8 cellular contexts compared by ENCODE assay signal in the genomic region with DNA sequence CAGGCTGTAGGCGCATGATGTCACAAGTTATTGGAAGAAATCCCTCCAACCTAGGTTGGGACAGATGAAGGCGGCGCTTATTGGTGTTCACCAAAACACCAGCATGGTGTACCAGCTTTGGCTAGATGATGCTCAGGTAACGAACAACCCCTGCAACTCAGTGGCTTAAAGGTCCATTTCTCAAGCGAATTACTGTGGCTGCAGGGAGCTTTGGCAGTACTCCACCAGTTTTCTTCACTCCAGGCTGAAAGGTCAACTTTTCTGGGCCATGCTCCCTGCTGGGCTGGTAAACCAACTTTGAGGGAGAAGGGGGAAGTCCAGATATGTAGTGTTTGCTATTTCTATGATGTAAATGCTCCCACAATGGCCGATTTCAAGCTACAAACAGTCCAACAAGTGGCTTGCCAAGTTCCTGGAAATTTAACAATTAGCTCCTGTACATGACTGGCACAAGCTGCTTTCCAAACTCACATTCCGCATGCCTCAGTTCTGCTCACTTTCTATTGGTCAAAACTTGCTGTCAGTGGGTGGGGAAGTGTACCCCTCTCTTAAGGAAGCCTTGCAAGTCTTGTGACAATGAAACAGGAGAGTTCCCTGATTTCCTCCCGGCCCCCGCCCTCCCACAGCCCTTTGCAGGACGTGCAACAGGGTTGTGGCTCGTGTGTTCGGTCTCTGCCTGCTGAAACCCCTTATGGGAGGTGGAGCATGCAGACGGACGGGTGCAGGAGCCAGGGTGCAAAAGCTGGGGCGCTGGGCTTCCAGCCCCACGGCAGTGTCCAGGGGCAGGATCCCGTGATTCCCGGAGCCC. TPM values are rescaled to one million over a fixed set of nuclear protein-coding genes. Genes with fewer than 3 reads are reported as not detected.
DNase-seq lines count a peak whose midpoint lies in the region; ATAC-seq and TF ChIP-seq lines count a peak whose summit lies in the region.

No MANE protein-coding gene starts in this region.

- H3K4me2 ChIP-seq in parathyroid adenoma (ENCODE audit: low read length): peak overlapping the region; percentile 84

- 25 to 37% (median 31%) methylated on average over 14 to 18 of the region's 18 CpGs for WGBS in heart left ventricle, 4 donors

- peak overlapping the region; percentile 74 to 94 (median 89) for H3K27ac Mint-ChIP-seq in CD14-positive monocyte
- peak overlapping the region; percentile 77 for H3K27ac Mint-ChIP-seq in HFFc6
- H3K27ac Mint-ChIP-seq in activated T-helper 2 cell treated with anti-CD3 and anti-CD28 coated beads, Interferon-gamma antibody, Interleukin-2, Interleukin-4, amounts not matched to agents 10 μg/mL and 5 μg/mL and 100 μg/mL, durations not matched to agents 14 hours and 24 hours and 36 hours: peak overlapping the region; percentile 15

- H3K27me3 ChIP-seq in heart left ventricle (no peaks in the 10 kb centered on the region), parathyroid adenoma (ENCODE audit: control insufficient read depth, insufficient read depth, low read length) (no peaks in the 10 kb centered on the region)

- H3K27me3 Mint-ChIP-seq in CD14-positive monocyte (ENCODE audit: low read depth in 3 of 3) (peaks cover 0 to 1% (median 0%) of the 10 kb centered on the region in 3 donors), HFFc6 (ENCODE audit: insufficient read depth) (peaks cover 10% of the 10 kb centered on the region)
- peaks cover 15% of the 10 kb centered on the region for H3K27me3 Mint-ChIP-seq in activated T-helper 2 cell treated with anti-CD3 and anti-CD28 coated beads, Interferon-gamma antibody, Interleukin-2, Interleukin-4, amounts not matched to agents 10 μg/mL and 5 μg/mL and 100 μg/mL, durations not matched to agents 14 hours and 24 hours and 36 hours (ENCODE audit: low read depth)

- H3K27ac ChIP-seq in heart left ventricle: peak overlapping the region; percentile 81 to 95 (median 88)
- peak overlapping the region; percentile 91 for H3K27ac ChIP-seq in parathyroid adenoma

- no peak for TF ChIP-seq CTCF in CD14-positive monocyte (IDR thresholded peaks at IDR 0.05)
- TF ChIP-seq CTCF in HFFc6 (IDR thresholded peaks at IDR 0.05): no peak
- no peak for TF ChIP-seq CTCF in heart left ventricle (IDR thresholded peaks at IDR 0.05)
- TF ChIP-seq CTCF in parathyroid adenoma (IDR thresholded peaks at IDR 0.05): no peak

- H3K9me3 Mint-ChIP-seq in CD14-positive monocyte (no peaks in the 10 kb centered on the region), HFFc6 (no peaks in the 10 kb centered on the region)
- H3K9me3 Mint-ChIP-seq in activated T-helper 2 cell treated with anti-CD3 and anti-CD28 coated beads, Interferon-gamma antibody, Interleukin-2, Interleukin-4, amounts not matched to agents 10 μg/mL and 5 μg/mL and 100 μg/mL, durations not matched to agents 14 hours and 24 hours and 36 hours: no peaks in the 10 kb centered on the region

- no peak for TF ChIP-seq POLR2A in heart left ventricle (IDR thresholded peaks at IDR 0.05)

- intact Hi-C loops in CD14-positive monocyte (cut with micrococcal nuclease) (no loop called here), heart left ventricle (cut with DNase I) (loop anchor here in 4 of 10 donors (5.0 kb wide), 1 partner anchor 405 kb away; a partner anchor contains a TSS)
- intact Hi-C loops in activated T-helper 2 cell treated with anti-CD3 and anti-CD28 coated beads, Interferon-gamma antibody, Interleukin-2, Interleukin-4, amounts not matched to agents 10 μg/mL and 5 μg/mL and 100 μg/mL, durations not matched to agents 14 hours and 24 hours and 36 hours (cut with micrococcal nuclease): no loop called here

- H3K4me1 Mint-ChIP-seq in CD14-positive monocyte (peaks cover 23% of the 10 kb centered on the region), HFFc6 (ENCODE audit: low read depth) (peaks cover 10% of the 10 kb centered on the region)
- peaks cover 13% of the 10 kb centered on the region for H3K4me1 Mint-ChIP-seq in activated T-helper 2 cell treated with anti-CD3 and anti-CD28 coated beads, Interferon-gamma antibody, Interleukin-2, Interleukin-4, amounts not matched to agents 10 μg/mL and 5 μg/mL and 100 μg/mL, durations not matched to agents 14 hours and 24 hours and 36 hours (ENCODE audit: low read depth)

- ATAC-seq in heart left ventricle: peak; percentile 39 to 47 (median 44)
- ATAC-seq in GM18861 (IDR thresholded peaks at IDR 0.05; ENCODE audit: unreplicated experiment): no peak
- no peak for ATAC-seq in GM21786 (IDR thresholded peaks at IDR 0.05; ENCODE audit: unreplicated experiment)
- no peak for ATAC-seq in HG03439 (IDR thresholded peaks at IDR 0.05; ENCODE audit: unreplicated experiment)

- H3K36me3 ChIP-seq in heart left ventricle: peaks cover 0 to 7% (median 0%) of the 10 kb centered on the region in 9 donors
- H3K36me3 ChIP-seq in parathyroid adenoma (ENCODE audit: control insufficient read depth, insufficient read depth, low read length): no peaks in the 10 kb centered on the region

- H3K9me3 ChIP-seq in heart left ventricle (no peaks in the 10 kb centered on the region), parathyroid adenoma (ENCODE audit: control insufficient read depth, low read length) (no peaks in the 10 kb centered on the region)

- DNase-seq in CD14-positive monocyte (ENCODE audit: low spot score): no peak
- no peak for DNase-seq in HFFc6
- DNase-seq in activated T-helper 2 cell treated with anti-CD3 and anti-CD28 coated beads, Interferon-gamma antibody, Interleukin-2, Interleukin-4, amounts not matched to agents 10 μg/mL and 5 μg/mL and 100 μg/mL, durations not matched to agents 14 hours and 24 hours and 36 hours (ENCODE audit: low spot score): no peak
- DNase-seq in heart left ventricle: peak in 4 of 5 donors; percentile 28 to 45 (median 30)

- H3K79me2 ChIP-seq in parathyroid adenoma: peaks cover 23% of the 10 kb centered on the region

- no peak overlapping the region for H3K9ac ChIP-seq in parathyroid adenoma

- peak overlapping the region; percentile 92 for H2AFZ ChIP-seq in parathyroid adenoma

- H3K4me3 ChIP-seq in heart left ventricle: peak overlapping the region; percentile 66 to 98 (median 87)
- H3K4me3 ChIP-seq in parathyroid adenoma (ENCODE audit: low read depth, low read length): peak overlapping the region; percentile 61

- peaks cover 2 to 7% of the 10 kb centered on the region in 2 donors for H3K36me3 Mint-ChIP-seq in CD14-positive monocyte
- H3K36me3 Mint-ChIP-seq in HFFc6 (ENCODE audit: low read depth): peaks cover 4% of the 10 kb centered on the region; the same call in 1 of the 2 replicates
- no peaks in the 10 kb centered on the region for H3K36me3 Mint-ChIP-seq in activated T-helper 2 cell treated with anti-CD3 and anti-CD28 coated beads, Interferon-gamma antibody, Interleukin-2, Interleukin-4, amounts not matched to agents 10 μg/mL and 5 μg/mL and 100 μg/mL, durations not matched to agents 14 hours and 24 hours and 36 hours (ENCODE audit: low read depth)

- H3K4me1 ChIP-seq in heart left ventricle (peaks cover 0 to 22% (median 15%) of the 10 kb centered on the region in 12 donors), parathyroid adenoma (peaks cover 4% of the 10 kb centered on the region)

- H3K4me3 Mint-ChIP-seq in CD14-positive monocyte (peak overlapping the region; percentile 97 to 99), HFFc6 (peak overlapping the region; percentile 95)
- peak overlapping the region; percentile 85 for H3K4me3 Mint-ChIP-seq in activated T-helper 2 cell treated with anti-CD3 and anti-CD28 coated beads, Interferon-gamma antibody, Interleukin-2, Interleukin-4, amounts not matched to agents 10 μg/mL and 5 μg/mL and 100 μg/mL, durations not matched to agents 14 hours and 24 hours and 36 hours (ENCODE audit: low read depth)

RNA-seq across cellular contexts. Expression of a gene that starts 0.6 kb away (rescaled TPM):
- polyA plus RNA-seq in CD14-positive monocyte (1 to 10 TPM; 1.2 to 1.5 TPM), heart left ventricle (1 to 10 TPM; 2.8 to 3.0 TPM)
- total RNA-seq in HFFc6 (2021; fragmentation: NEBNext Ultra II Directional; extraction: Animal tissue kit (Norgen Biotek cat#: 25700)): 1 to 10 TPM; 1.7 to 2.1 (median 1.9) TPM
- 0.48 and 0.60 TPM in 2 replicates for total RNA-seq in activated T-helper 2 cell treated with anti-CD3 and anti-CD28 coated beads, Interferon-gamma antibody, Interleukin-2, Interleukin-4, amounts not matched to agents 10 μg/mL and 5 μg/mL and 100 μg/mL, durations not matched to agents 14 hours and 24 hours and 36 hours
- total RNA-seq in heart left ventricle: 1 to 10 TPM; 3.7 to 8.1 (median 6.5) TPM

RNA-seq across cellular contexts. Expression of a gene that starts 57.5 kb away (rescaled TPM):
- 10 to 100 TPM; 13.0 to 21.9 TPM for polyA plus RNA-seq in CD14-positive monocyte
- 10 to 100 TPM; 19.7 to 23.0 (median 20.5) TPM for total RNA-seq in HFFc6 (2021; fragmentation: NEBNext Ultra II Directional; extraction: Animal tissue kit (Norgen Biotek cat#: 25700))
- total RNA-seq in activated T-helper 2 cell treated with anti-CD3 and anti-CD28 coated beads, Interferon-gamma antibody, Interleukin-2, Interleukin-4, amounts not matched to agents 10 μg/mL and 5 μg/mL and 100 μg/mL, durations not matched to agents 14 hours and 24 hours and 36 hours: 25.6 and 28.2 TPM in 2 replicates
- 10 to 100 TPM; 15.5 to 20.1 (median 16.7) TPM for total RNA-seq in heart left ventricle
- 10 to 100 TPM in 1 of 2 donors, 1 to 10 TPM in 1; 6.1 to 12.9 TPM for polyA plus RNA-seq in heart left ventricle

Comparison
In these comparisons a context has a peak if more than half of its experiments do, and no peak if none do; other contexts are left out.
1. DNase-seq: peak in heart left ventricle (4 of 5); none in CD14-positive monocyte (single experiment), HFFc6 (single experiment) and activated T-helper 2 cell treated with anti-CD3 and anti-CD28 coated beads, Interferon-gamma antibody, Interleukin-2, Interleukin-4, amounts not matched to agents 10 μg/mL and 5 μg/mL and 100 μg/mL, durations not matched to agents 14 hours and 24 hours and 36 hours (single experiment).
2. H3K27ac Mint-ChIP-seq: peak in every context shown above with its lines; median percentile 89 in CD14-positive monocyte; 77 in HFFc6; 15 in activated T-helper 2 cell treated with anti-CD3 and anti-CD28 coated beads, Interferon-gamma antibody, Interleukin-2, Interleukin-4, amounts not matched to agents 10 μg/mL and 5 μg/mL and 100 μg/mL, durations not matched to agents 14 hours and 24 hours and 36 hours.
3. ATAC-seq: peak in heart left ventricle (4 of 4); none in GM18861 (single experiment), GM21786 (single experiment) and HG03439 (single experiment).
4. Peak in every context shown above with its lines, with median percentiles within 50 percentile points of each other: H3K4me3 Mint-ChIP-seq.